In genomic region chr19:11890634-11891033, GRCh38 we compare ENCODE assay signal across 1 cellular context.
TF ChIP-seq lines count a peak whose summit lies in the region.

No MANE protein-coding gene starts in this region.

TF ChIP-seq in GM23338, 12 proteins besides CTCF, POLR2A, EP300 and RAD21 (continued from another document):
- TF ChIP-seq ZNF462 (CRISPR knock-in tag; IDR thresholded peaks at IDR 0.05) (no peak), NANOG (IDR thresholded peaks at IDR 0.05; ENCODE audit: borderline replicate concordance) (no peak)
TF ChIP-seq in GM23338: peak in this region for 0.
